ENCODE assay signal across 1 cellular context in the genomic region with DNA sequence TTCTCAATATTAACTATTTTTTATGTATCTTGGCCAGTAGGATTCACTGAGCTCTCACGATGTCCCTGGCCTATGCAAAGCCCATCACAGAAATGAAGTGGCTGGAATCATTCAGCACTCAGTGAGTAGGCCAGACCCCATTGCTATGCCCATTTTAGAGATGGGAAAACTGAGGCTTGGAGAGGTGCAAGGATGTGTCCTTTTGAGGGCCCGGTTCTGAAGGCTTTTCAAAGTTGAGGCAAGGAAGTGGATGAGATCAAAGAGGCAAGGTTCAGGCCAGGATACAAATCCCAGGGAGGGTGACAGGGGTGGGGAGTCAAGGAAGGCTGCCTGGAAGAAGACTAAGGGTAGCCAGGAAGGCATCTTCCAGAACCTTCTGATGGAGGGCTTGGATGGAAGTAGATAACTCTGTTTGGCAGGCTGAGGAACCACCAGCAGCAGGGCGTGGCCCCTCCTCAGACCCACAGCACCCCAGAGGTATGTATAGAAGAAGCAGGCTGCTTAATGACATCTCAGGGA.
TF ChIP-seq lines count a peak whose summit lies in the region.

No MANE protein-coding gene starts in this region.

TF ChIP-seq in K562, 482 proteins besides CTCF, POLR2A, EP300 and RAD21 (continued from another document and continues in another):
- TF ChIP-seq, protein P1, sequence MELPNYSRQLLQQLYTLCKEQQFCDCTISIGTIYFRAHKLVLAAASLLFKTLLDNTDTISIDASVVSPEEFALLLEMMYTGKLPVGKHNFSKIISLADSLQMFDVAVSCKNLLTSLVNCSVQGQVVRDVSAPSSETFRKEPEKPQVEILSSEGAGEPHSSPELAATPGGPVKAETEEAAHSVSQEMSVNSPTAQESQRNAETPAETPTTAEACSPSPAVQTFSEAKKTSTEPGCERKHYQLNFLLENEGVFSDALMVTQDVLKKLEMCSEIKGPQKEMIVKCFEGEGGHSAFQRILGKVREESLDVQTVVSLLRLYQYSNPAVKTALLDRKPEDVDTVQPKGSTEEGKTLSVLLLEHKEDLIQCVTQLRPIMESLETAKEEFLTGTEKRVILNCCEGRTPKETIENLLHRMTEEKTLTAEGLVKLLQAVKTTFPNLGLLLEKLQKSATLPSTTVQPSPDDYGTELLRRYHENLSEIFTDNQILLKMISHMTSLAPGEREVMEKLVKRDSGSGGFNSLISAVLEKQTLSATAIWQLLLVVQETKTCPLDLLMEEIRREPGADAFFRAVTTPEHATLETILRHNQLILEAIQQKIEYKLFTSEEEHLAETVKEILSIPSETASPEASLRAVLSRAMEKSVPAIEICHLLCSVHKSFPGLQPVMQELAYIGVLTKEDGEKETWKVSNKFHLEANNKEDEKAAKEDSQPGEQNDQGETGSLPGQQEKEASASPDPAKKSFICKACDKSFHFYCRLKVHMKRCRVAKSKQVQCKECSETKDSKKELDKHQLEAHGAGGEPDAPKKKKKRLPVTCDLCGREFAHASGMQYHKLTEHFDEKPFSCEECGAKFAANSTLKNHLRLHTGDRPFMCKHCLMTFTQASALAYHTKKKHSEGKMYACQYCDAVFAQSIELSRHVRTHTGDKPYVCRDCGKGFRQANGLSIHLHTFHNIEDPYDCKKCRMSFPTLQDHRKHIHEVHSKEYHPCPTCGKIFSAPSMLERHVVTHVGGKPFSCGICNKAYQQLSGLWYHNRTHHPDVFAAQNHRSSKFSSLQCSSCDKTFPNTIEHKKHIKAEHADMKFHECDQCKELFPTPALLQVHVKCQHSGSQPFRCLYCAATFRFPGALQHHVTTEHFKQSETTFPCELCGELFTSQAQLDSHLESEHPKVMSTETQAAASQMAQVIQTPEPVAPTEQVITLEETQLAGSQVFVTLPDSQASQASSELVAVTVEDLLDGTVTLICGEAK (IDR thresholded peaks at IDR 0.05) = no peak
- TF ChIP-seq, protein P1 (CRISPR knock-in tag; IDR thresholded peaks at IDR 0.05) = no peak
- TF ChIP-seq PCBP1 (IDR thresholded peaks at IDR 0.05; ENCODE audit: low read depth, low read length, poor library complexity, severe bottlenecking) (no peak), ZNF263 (CRISPR knock-in tag; IDR thresholded peaks at IDR 0.05; ENCODE audit: borderline replicate concordance) (no peak), TGIF2 (CRISPR knock-in tag; IDR thresholded peaks at IDR 0.05) (no peak), CTBP1 (IDR thresholded peaks at IDR 0.05; ENCODE audit: borderline replicate concordance) (no peak), MEF2D (tag; conservative IDR thresholded peaks at IDR 0.05; ENCODE audit: low read depth) (peak; percentile 44), MYBL2 (IDR thresholded peaks at IDR 0.05; ENCODE audit: low read depth) (no peak), MYBL2 (CRISPR knock-in tag; IDR thresholded peaks at IDR 0.05; ENCODE audit: borderline replicate concordance) (no peak), NFIC (IDR thresholded peaks at IDR 0.05) (0 out of 2 replicates have a peak, but pooled peaks have one; percentile 35), MCM7 (IDR thresholded peaks at IDR 0.05) (no peak), HEY1 (CRISPR knock-in tag; IDR thresholded peaks at IDR 0.05; ENCODE audit: borderline replicate concordance) (no peak), SRSF9 (IDR thresholded peaks at IDR 0.05; ENCODE audit: borderline replicate concordance, low read depth, low read length) (no peak), MTA2 (IDR thresholded peaks at IDR 0.05; ENCODE audit: low read depth) (no peak), U2AF1 (optimal IDR thresholded peaks at IDR 0.05; ENCODE audit: low read depth, low read length) (no peak), ZNF354B (CRISPR knock-in tag; IDR thresholded peaks at IDR 0.05) (no peak), CBX3 (IDR thresholded peaks at IDR 0.05; ENCODE audit: borderline replicate concordance in 1 of 2, low read length in 2 of 2) (peak in 1 of 2 experiments; percentile 89; a peak in 1 of 3 replicates), SAFB2 (IDR thresholded peaks at IDR 0.05; ENCODE audit: borderline replicate concordance, low read depth, low read length, severe bottlenecking) (no peak), NFYB (IDR thresholded peaks at IDR 0.05; ENCODE audit: extremely low read depth, insufficient read length) (no peak), FOXA1 (IDR thresholded peaks at IDR 0.05; ENCODE audit: borderline replicate concordance) (no peak), TEAD4 (IDR thresholded peaks at IDR 0.05; ENCODE audit: low read length) (peak; percentile 64; the same call in 1 of the 2 replicates), TEAD4 (CRISPR knock-in tag; IDR thresholded peaks at IDR 0.05; ENCODE audit: borderline replicate concordance) (no peak), ZFP36 (IDR thresholded peaks at IDR 0.05; ENCODE audit: low read depth, low read length, partially characterized antibody) (peak; percentile 96), PYGO2 (tag; IDR thresholded peaks at IDR 0.05) (no peak), PHB2 (IDR thresholded peaks at IDR 0.05; ENCODE audit: low read depth) (no peak)
- TF ChIP-seq, protein P2, sequence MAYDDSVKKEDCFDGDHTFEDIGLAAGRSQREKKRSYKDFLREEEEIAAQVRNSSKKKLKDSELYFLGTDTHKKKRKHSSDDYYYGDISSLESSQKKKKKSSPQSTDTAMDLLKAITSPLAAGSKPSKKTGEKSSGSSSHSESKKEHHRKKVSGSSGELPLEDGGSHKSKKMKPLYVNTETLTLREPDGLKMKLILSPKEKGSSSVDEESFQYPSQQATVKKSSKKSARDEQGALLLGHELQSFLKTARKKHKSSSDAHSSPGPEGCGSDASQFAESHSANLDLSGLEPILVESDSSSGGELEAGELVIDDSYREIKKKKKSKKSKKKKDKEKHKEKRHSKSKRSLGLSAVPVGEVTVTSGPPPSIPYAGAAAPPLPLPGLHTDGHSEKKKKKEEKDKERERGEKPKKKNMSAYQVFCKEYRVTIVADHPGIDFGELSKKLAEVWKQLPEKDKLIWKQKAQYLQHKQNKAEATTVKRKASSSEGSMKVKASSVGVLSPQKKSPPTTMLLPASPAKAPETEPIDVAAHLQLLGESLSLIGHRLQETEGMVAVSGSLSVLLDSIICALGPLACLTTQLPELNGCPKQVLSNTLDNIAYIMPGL (CRISPR knock-in tag; IDR thresholded peaks at IDR 0.05) = no peak
- TF ChIP-seq, protein P3, sequence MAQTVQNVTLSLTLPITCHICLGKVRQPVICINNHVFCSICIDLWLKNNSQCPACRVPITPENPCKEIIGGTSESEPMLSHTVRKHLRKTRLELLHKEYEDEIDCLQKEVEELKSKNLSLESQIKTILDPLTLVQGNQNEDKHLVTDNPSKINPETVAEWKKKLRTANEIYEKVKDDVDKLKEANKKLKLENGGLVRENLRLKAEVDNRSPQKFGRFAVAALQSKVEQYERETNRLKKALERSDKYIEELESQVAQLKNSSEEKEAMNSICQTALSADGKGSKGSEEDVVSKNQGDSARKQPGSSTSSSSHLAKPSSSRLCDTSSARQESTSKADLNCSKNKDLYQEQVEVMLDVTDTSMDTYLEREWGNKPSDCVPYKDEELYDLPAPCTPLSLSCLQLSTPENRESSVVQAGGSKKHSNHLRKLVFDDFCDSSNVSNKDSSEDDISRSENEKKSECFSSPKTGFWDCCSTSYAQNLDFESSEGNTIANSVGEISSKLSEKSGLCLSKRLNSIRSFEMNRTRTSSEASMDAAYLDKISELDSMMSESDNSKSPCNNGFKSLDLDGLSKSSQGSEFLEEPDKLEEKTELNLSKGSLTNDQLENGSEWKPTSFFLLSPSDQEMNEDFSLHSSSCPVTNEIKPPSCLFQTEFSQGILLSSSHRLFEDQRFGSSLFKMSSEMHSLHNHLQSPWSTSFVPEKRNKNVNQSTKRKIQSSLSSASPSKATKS (CRISPR knock-in tag; IDR thresholded peaks at IDR 0.05) = no peak
- TF ChIP-seq, protein P4, sequence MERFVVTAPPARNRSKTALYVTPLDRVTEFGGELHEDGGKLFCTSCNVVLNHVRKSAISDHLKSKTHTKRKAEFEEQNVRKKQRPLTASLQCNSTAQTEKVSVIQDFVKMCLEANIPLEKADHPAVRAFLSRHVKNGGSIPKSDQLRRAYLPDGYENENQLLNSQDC (CRISPR knock-in tag; IDR thresholded peaks at IDR 0.05) = no peak
- TF ChIP-seq, protein P5, sequence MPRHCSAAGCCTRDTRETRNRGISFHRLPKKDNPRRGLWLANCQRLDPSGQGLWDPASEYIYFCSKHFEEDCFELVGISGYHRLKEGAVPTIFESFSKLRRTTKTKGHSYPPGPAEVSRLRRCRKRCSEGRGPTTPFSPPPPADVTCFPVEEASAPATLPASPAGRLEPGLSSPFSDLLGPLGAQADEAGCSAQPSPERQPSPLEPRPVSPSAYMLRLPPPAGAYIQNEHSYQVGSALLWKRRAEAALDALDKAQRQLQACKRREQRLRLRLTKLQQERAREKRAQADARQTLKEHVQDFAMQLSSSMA (CRISPR knock-in tag; IDR thresholded peaks at IDR 0.05) = no peak
- TF ChIP-seq, protein P6, sequence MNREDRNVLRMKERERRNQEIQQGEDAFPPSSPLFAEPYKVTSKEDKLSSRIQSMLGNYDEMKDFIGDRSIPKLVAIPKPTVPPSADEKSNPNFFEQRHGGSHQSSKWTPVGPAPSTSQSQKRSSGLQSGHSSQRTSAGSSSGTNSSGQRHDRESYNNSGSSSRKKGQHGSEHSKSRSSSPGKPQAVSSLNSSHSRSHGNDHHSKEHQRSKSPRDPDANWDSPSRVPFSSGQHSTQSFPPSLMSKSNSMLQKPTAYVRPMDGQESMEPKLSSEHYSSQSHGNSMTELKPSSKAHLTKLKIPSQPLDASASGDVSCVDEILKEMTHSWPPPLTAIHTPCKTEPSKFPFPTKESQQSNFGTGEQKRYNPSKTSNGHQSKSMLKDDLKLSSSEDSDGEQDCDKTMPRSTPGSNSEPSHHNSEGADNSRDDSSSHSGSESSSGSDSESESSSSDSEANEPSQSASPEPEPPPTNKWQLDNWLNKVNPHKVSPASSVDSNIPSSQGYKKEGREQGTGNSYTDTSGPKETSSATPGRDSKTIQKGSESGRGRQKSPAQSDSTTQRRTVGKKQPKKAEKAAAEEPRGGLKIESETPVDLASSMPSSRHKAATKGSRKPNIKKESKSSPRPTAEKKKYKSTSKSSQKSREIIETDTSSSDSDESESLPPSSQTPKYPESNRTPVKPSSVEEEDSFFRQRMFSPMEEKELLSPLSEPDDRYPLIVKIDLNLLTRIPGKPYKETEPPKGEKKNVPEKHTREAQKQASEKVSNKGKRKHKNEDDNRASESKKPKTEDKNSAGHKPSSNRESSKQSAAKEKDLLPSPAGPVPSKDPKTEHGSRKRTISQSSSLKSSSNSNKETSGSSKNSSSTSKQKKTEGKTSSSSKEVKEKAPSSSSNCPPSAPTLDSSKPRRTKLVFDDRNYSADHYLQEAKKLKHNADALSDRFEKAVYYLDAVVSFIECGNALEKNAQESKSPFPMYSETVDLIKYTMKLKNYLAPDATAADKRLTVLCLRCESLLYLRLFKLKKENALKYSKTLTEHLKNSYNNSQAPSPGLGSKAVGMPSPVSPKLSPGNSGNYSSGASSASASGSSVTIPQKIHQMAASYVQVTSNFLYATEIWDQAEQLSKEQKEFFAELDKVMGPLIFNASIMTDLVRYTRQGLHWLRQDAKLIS (CRISPR knock-in tag; IDR thresholded peaks at IDR 0.05) = no peak
- TF ChIP-seq, protein P7, sequence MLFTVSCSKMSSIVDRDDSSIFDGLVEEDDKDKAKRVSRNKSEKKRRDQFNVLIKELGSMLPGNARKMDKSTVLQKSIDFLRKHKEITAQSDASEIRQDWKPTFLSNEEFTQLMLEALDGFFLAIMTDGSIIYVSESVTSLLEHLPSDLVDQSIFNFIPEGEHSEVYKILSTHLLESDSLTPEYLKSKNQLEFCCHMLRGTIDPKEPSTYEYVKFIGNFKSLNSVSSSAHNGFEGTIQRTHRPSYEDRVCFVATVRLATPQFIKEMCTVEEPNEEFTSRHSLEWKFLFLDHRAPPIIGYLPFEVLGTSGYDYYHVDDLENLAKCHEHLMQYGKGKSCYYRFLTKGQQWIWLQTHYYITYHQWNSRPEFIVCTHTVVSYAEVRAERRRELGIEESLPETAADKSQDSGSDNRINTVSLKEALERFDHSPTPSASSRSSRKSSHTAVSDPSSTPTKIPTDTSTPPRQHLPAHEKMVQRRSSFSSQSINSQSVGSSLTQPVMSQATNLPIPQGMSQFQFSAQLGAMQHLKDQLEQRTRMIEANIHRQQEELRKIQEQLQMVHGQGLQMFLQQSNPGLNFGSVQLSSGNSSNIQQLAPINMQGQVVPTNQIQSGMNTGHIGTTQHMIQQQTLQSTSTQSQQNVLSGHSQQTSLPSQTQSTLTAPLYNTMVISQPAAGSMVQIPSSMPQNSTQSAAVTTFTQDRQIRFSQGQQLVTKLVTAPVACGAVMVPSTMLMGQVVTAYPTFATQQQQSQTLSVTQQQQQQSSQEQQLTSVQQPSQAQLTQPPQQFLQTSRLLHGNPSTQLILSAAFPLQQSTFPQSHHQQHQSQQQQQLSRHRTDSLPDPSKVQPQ (CRISPR knock-in tag; IDR thresholded peaks at IDR 0.05; ENCODE audit: borderline replicate concordance) = no peak
- TF ChIP-seq, protein P8, sequence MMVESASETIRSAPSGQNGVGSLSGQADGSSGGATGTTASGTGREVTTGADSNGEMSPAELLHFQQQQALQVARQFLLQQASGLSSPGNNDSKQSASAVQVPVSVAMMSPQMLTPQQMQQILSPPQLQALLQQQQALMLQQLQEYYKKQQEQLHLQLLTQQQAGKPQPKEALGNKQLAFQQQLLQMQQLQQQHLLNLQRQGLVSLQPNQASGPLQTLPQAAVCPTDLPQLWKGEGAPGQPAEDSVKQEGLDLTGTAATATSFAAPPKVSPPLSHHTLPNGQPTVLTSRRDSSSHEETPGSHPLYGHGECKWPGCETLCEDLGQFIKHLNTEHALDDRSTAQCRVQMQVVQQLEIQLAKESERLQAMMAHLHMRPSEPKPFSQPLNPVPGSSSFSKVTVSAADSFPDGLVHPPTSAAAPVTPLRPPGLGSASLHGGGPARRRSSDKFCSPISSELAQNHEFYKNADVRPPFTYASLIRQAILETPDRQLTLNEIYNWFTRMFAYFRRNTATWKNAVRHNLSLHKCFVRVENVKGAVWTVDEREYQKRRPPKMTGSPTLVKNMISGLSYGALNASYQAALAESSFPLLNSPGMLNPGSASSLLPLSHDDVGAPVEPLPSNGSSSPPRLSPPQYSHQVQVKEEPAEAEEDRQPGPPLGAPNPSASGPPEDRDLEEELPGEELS (CRISPR knock-in tag; IDR thresholded peaks at IDR 0.05; ENCODE audit: borderline replicate concordance) = no peak
